24 cellular contexts compared by ENCODE assay signal in genomic region chr22:27434898-27435297, GRCh38.
"Had no signal": no experiment of that assay in that cellular context is flagged by ENCODE, and none has a peak within 500 bp of the region (broad histone marks: within the 10 kb centered on the region; RNA-seq: fewer than 3 reads in every experiment).

No MANE protein-coding gene starts in this region.

- H3K27me3 ChIP-seq: tibial nerve, vagina had no signal

- DNase-seq: activated CD4-positive, alpha-beta T cell treated with anti-CD3 and anti-CD28 coated beads, Interleukin-2, amount 10 ng/mL, durations not matched to agents 24 days and 14 days; activated CD8-positive, alpha-beta T cell treated with anti-CD3 and anti-CD28 coated beads for 36 hours; activated naive CD4-positive, alpha-beta T cell treated with Interleukin-2 at 50 U/mL for 16 hours; activated T-cell treated with anti-CD3 and anti-CD28 coated beads, Interleukin-2, amount 50 U/mL, for 1 hour; aorta; cerebellar nuclear complex; cortex of kidney; erythroblast; immature natural killer cell; kidney glomerular epithelial cell; mesenchymal stem cell; naive thymus-derived CD4-positive, alpha-beta T cell; nucleus accumbens; posterior cingulate gyrus; retina; small intestine; stimulated activated CD4-positive, alpha-beta T cell treated with anti-CD3 and anti-CD28 coated beads, Interleukin-15, amount 100 ng/mL, for 24 hours; stimulated activated CD4-positive, alpha-beta T cell treated with anti-CD3 and anti-CD28 coated beads, Interleukin-2, amount 100 ng/mL, for 48 hours; T1000 had no signal

- H3K27ac Mint-ChIP-seq: activated CD4-positive, alpha-beta T cell treated with anti-CD3 and anti-CD28 coated beads, Interleukin-2, amount 10 ng/mL, durations not matched to agents 24 days and 14 days; activated CD8-positive, alpha-beta T cell treated with anti-CD3 and anti-CD28 coated beads for 36 hours; activated T-helper 17 cell treated with anti-CD3 and anti-CD28 coated beads, Interleukin-2, amount 50 U/mL, for 72 hours; immature natural killer cell; naive thymus-derived CD4-positive, alpha-beta T cell; stimulated activated naive CD8-positive, alpha-beta T cell treated with anti-CD3 and anti-CD28 coated beads, Interleukin-15, Interleukin-2, amounts not matched to agents 100 ng/mL and 50 ng/mL, for 24 hours had no signal

- H3K4me1 Mint-ChIP-seq: activated CD4-positive, alpha-beta T cell treated with anti-CD3 and anti-CD28 coated beads, Interleukin-2, amount 10 ng/mL, durations not matched to agents 24 days and 14 days; activated T-helper 17 cell treated with anti-CD3 and anti-CD28 coated beads, Interleukin-2, amount 50 U/mL, for 72 hours; immature natural killer cell had no signal

- H3K36me3 ChIP-seq: gastroesophageal sphincter, tibial nerve, vagina had no signal

- H3K27me3 Mint-ChIP-seq: activated CD4-positive, alpha-beta T cell treated with anti-CD3 and anti-CD28 coated beads, Interleukin-2, amount 10 ng/mL, durations not matched to agents 24 days and 14 days; stimulated activated naive CD8-positive, alpha-beta T cell treated with anti-CD3 and anti-CD28 coated beads, Interleukin-15, Interleukin-2, amounts not matched to agents 100 ng/mL and 50 ng/mL, for 24 hours had no signal

- H3K4me3 ChIP-seq: gastroesophageal sphincter, tibial nerve, vagina had no signal

- H3K4me3 Mint-ChIP-seq: activated CD4-positive, alpha-beta T cell treated with anti-CD3 and anti-CD28 coated beads, Interleukin-2, amount 10 ng/mL, durations not matched to agents 24 days and 14 days; activated CD8-positive, alpha-beta T cell treated with anti-CD3 and anti-CD28 coated beads for 36 hours; activated T-helper 17 cell treated with anti-CD3 and anti-CD28 coated beads, Interleukin-2, amount 50 U/mL, for 72 hours; immature natural killer cell; naive thymus-derived CD4-positive, alpha-beta T cell; stimulated activated naive CD8-positive, alpha-beta T cell treated with anti-CD3 and anti-CD28 coated beads, Interleukin-15, Interleukin-2, amounts not matched to agents 100 ng/mL and 50 ng/mL, for 24 hours had no signal

- H3K9me3 ChIP-seq: vagina had no signal

- ATAC-seq: activated CD8-positive, alpha-beta T cell treated with anti-CD3 and anti-CD28 coated beads for 36 hours; activated T-helper 17 cell treated with anti-CD3 and anti-CD28 coated beads, Interleukin-2, amount 50 U/mL, for 72 hours; gastroesophageal sphincter; naive thymus-derived CD4-positive, alpha-beta T cell had no signal

- H3K36me3 Mint-ChIP-seq: immature natural killer cell; naive thymus-derived CD4-positive, alpha-beta T cell had no signal

- H3K9me3 Mint-ChIP-seq: activated CD8-positive, alpha-beta T cell treated with anti-CD3 and anti-CD28 coated beads for 36 hours; immature natural killer cell had no signal

- H3K27ac ChIP-seq: vagina had no signal
